ENCODE assay signal across 9 cellular contexts in genomic region chr17:43578699-43579569, GRCh38. TPM values are rescaled to one million over a fixed set of nuclear protein-coding genes. Genes with fewer than 3 reads are reported as not detected.
A peak's percentile ranks its signal among the peaks of the same experiment; 100 is the strongest.
DNase-seq lines count a peak whose midpoint lies in the region; ATAC-seq lines count a peak whose summit lies in the region.
"Had no signal": no experiment of that assay in that cellular context is flagged by ENCODE, and none has a peak within 500 bp of the region (broad histone marks: within the 10 kb centered on the region; RNA-seq: fewer than 3 reads in every experiment).

No MANE protein-coding gene starts in this region.

- H3K27ac Mint-ChIP-seq in activated CD8-positive, alpha-beta T cell treated with anti-CD3 and anti-CD28 coated beads, Interleukin-2, amount 10 ng/mL, durations not matched to agents 7 days and 5 days, result peak overlapping the region; percentile 45

- H3K9me3 Mint-ChIP-seq in activated CD8-positive, alpha-beta T cell treated with anti-CD3 and anti-CD28 coated beads, Interleukin-2, amount 10 ng/mL, durations not matched to agents 7 days and 5 days (ENCODE audit: insufficient read depth), result no peaks in the 10 kb centered on the region

- peaks cover 9% of the 10 kb centered on the region for H3K27me3 Mint-ChIP-seq in activated CD8-positive, alpha-beta T cell treated with anti-CD3 and anti-CD28 coated beads, Interleukin-2, amount 10 ng/mL, durations not matched to agents 7 days and 5 days (ENCODE audit: low read depth)

- POLR2A ChIA-PET in activated CD8-positive, alpha-beta T cell treated with anti-CD3 and anti-CD28 coated beads, Interleukin-2, amount 10 ng/mL, durations not matched to agents 7 days and 5 days (lab: Charles Lee), result interaction anchor here (0.6 kb wide), 1 partner anchor 92 kb away, joined by 3 read pairs; no protein-coding TSS in a partner anchor

- H3K4me1 Mint-ChIP-seq in activated CD8-positive, alpha-beta T cell treated with anti-CD3 and anti-CD28 coated beads, Interleukin-2, amount 10 ng/mL, durations not matched to agents 7 days and 5 days (ENCODE audit: low read depth), result peaks cover 20% of the 10 kb centered on the region

- no peak overlapping the region for H3K4me3 Mint-ChIP-seq in activated CD8-positive, alpha-beta T cell treated with anti-CD3 and anti-CD28 coated beads, Interleukin-2, amount 10 ng/mL, durations not matched to agents 7 days and 5 days

- peak; percentile 60 for ATAC-seq in activated CD8-positive, alpha-beta T cell treated with anti-CD3 and anti-CD28 coated beads, Interleukin-2, amount 10 ng/mL, durations not matched to agents 7 days and 5 days

- peak; percentile 33 for DNase-seq in activated naive CD4-positive, alpha-beta T cell treated with Interleukin-2 at 50 U/mL for 16 hours
- no peak for DNase-seq in activated naive CD4-positive, alpha-beta T cell (lab: John Stamatoyannopoulos, UW)
- DNase-seq in NAMALWA (ENCODE audit: low spot score) (peak; percentile 64), glomerular visceral epithelial cell (ENCODE audit: extremely low spot score) (peak; percentile 89), RKO (ENCODE audit: low spot score) (no peak), HT-29 (ENCODE audit: low spot score) (no peak)
- DNase-seq in activated CD8-positive, alpha-beta T cell treated with anti-CD3 and anti-CD28 coated beads, Interleukin-2, amount 10 ng/mL, durations not matched to agents 7 days and 5 days, result peak; percentile 35
- peak; percentile 41 for DNase-seq in stimulated activated CD8-positive, alpha-beta memory T cell treated with anti-CD3 and anti-CD28 coated beads, Interleukin-4, amount 100 ng/mL, for 48 hours
- DNase-seq: DND-41 had no signal

- CTCF ChIA-PET in activated CD8-positive, alpha-beta T cell treated with anti-CD3 and anti-CD28 coated beads, Interleukin-2, amount 10 ng/mL, durations not matched to agents 7 days and 5 days (lab: Charles Lee), result interaction anchor here (0.7 to 11.5 kb wide), 10 partner anchors 12 to 465 kb away, joined by 3 to 243 read pairs (median 6); partner anchors contain the start of gene SOST

- no peaks in the 10 kb centered on the region for H3K36me3 Mint-ChIP-seq in activated CD8-positive, alpha-beta T cell treated with anti-CD3 and anti-CD28 coated beads, Interleukin-2, amount 10 ng/mL, durations not matched to agents 7 days and 5 days (ENCODE audit: low read depth)

RNA-seq across cellular contexts. Expression of gene ETV4, which starts 32.8 kb away (rescaled TPM):
- 1 to 10 TPM; 2.7 to 3.9 TPM for total RNA-seq in activated CD8-positive, alpha-beta T cell treated with anti-CD3 and anti-CD28 coated beads, Interleukin-2, amount 10 ng/mL, durations not matched to agents 7 days and 5 days
- total RNA-seq in HT-29 (2014; rRNA removed; shearing (Covaris generic)), result 129 and 149 TPM in 2 replicates

Comparison
In these comparisons a context has a peak if more than half of its experiments do, and no peak if none do; other contexts are left out.
1. DNase-seq: peak in activated naive CD4-positive, alpha-beta T cell treated with Interleukin-2 at 50 U/mL for 16 hours (single experiment), NAMALWA (single experiment), activated CD8-positive, alpha-beta T cell treated with anti-CD3 and anti-CD28 coated beads, Interleukin-2, amount 10 ng/mL, durations not matched to agents 7 days and 5 days (single experiment), glomerular visceral epithelial cell (single experiment) and stimulated activated CD8-positive, alpha-beta memory T cell treated with anti-CD3 and anti-CD28 coated beads, Interleukin-4, amount 100 ng/mL, for 48 hours (single experiment); none in activated naive CD4-positive, alpha-beta T cell (0 of 4), RKO (single experiment) and HT-29 (single experiment).
2. RNA of gene ETV4, which starts 32.8 kb away (total RNA-seq): 129 to 149 TPM in HT-29; 2.7 to 3.9 TPM in activated CD8-positive, alpha-beta T cell treated with anti-CD3 and anti-CD28 coated beads, Interleukin-2, amount 10 ng/mL, durations not matched to agents 7 days and 5 days; every median in the first group is over 10 times any median in the second.